ENCODE assay signal across 14 cellular contexts in genomic region chr3:186464424-186465093, GRCh38.
DNase-seq lines count a peak whose midpoint lies in the region; TF ChIP-seq lines count a peak whose summit lies in the region.
"Had no signal": no experiment of that assay in that cellular context is flagged by ENCODE, and none has a peak within 500 bp of the region (broad histone marks: within the 10 kb centered on the region; RNA-seq: fewer than 3 reads in every experiment).

No MANE protein-coding gene starts in this region.

- H3K79me1 ChIP-seq in mesendoderm (ENCODE audit: low read length), result no peaks in the 10 kb centered on the region

- peaks cover 7% of the 10 kb centered on the region; the same call in 1 of the 2 replicates for H3K4me1 Mint-ChIP-seq in HFFc6 (ENCODE audit: low read depth)
- H3K4me1 Mint-ChIP-seq: mesothelial cell of epicardium had no signal

- TF ChIP-seq CTCF in GM12865 (IDR thresholded peaks at IDR 0.05; ENCODE audit: insufficient read depth, low read depth, low read length, missing control alignments) (peak; percentile 32), HFFc6 (IDR thresholded peaks at IDR 0.05) (peak; percentile 22; the same call in 1 of the 2 replicates), prostate gland (IDR thresholded peaks at IDR 0.05) (no peak)

- no peak overlapping the region for H2BK5ac ChIP-seq in mesendoderm (ENCODE audit: low read length)

- H3K36me3 ChIP-seq in mesendoderm (ENCODE audit: control insufficient read depth, insufficient read depth, low read length) (no peaks in the 10 kb centered on the region), prostate gland (no peaks in the 10 kb centered on the region)
- H3K36me3 ChIP-seq: thoracic aorta had no signal

- H3K4me2 ChIP-seq in mesendoderm (ENCODE audit: low read length), result no peak overlapping the region

- no peak overlapping the region for H3K23ac ChIP-seq in mesendoderm (ENCODE audit: low read length)

- H2BK15ac ChIP-seq in mesendoderm (replicated peaks; ENCODE audit: low read depth), result no peak overlapping the region

- H3K27me3 ChIP-seq in mesendoderm (ENCODE audit: insufficient read depth, low read length, poor library complexity) (no peaks in the 10 kb centered on the region), prostate gland (replicated peaks; ENCODE audit: insufficient read depth) (no peaks in the 10 kb centered on the region)

- H3K27me3 Mint-ChIP-seq in HFFc6 (ENCODE audit: insufficient read depth), result peaks cover 25% of the 10 kb centered on the region

- H3K79me2 ChIP-seq in mesendoderm (ENCODE audit: control insufficient read depth, insufficient read depth, low read length), result no peaks in the 10 kb centered on the region

- no peak overlapping the region for H3K18ac ChIP-seq in mesendoderm (ENCODE audit: low read length)

- WGBS in mesendoderm (ENCODE audit: extremely low coverage, insufficient coverage, low lambda C conversion rate), result no CpG with 5 or more reads among the region's 3 CpGs
- 98% methylated on average over 3 of the region's 3 CpGs for WGBS in prostate gland

- H3K4ac ChIP-seq in mesendoderm (ENCODE audit: low read depth, low read length), result no peak overlapping the region

- H3K56ac ChIP-seq in mesendoderm (ENCODE audit: low read length), result no peak overlapping the region

- H4K5ac ChIP-seq in mesendoderm (ENCODE audit: low read length), result no peak overlapping the region

- no peaks in the 10 kb centered on the region for H3K36me3 Mint-ChIP-seq in HFFc6 (ENCODE audit: low read depth)
- H3K36me3 Mint-ChIP-seq: immature natural killer cell, mesothelial cell of epicardium had no signal

- DNase-seq in GM12865 (ENCODE audit: low read depth) (peak; percentile 49), HFFc6 (no peak), UCSD-AML1 (lab: John Stamatoyannopoulos, UW; ENCODE audit: unreplicated experiment) (peak; percentile 15), mesendoderm (peak; percentile 69), middle frontal gyrus (ENCODE audit: extremely low spot score, low spot score) (no peak), inferior parietal cortex (ENCODE audit: extremely low spot score) (no peak), prostate gland (ENCODE audit: low spot score) (no peak)
- DNase-seq: immature natural killer cell, NCI-H1436 treated with DMSO at 0.1 percent for 48 hours, NCI-H526, SIG-M5 had no signal

- no peak overlapping the region for H2BK120ac ChIP-seq in mesendoderm (ENCODE audit: low read depth, low read length)

- no peak overlapping the region for H3K9ac ChIP-seq in mesendoderm (ENCODE audit: low read length)

- H3K4me1 ChIP-seq in mesendoderm (ENCODE audit: control insufficient read depth, low read depth, low read length) (peaks cover 5% of the 10 kb centered on the region), prostate gland (replicated peaks) (no peaks in the 10 kb centered on the region)

- no peak overlapping the region for H2AK5ac ChIP-seq in mesendoderm (ENCODE audit: low read length)

- no peaks in the 10 kb centered on the region for H3K9me3 ChIP-seq in prostate gland
- H3K9me3 ChIP-seq: thoracic aorta had no signal

- H3K4me3 ChIP-seq in GM12865 (ENCODE audit: low read depth, low read length) (no peak overlapping the region), mesendoderm (ENCODE audit: low read length) (no peak overlapping the region), prostate gland (no peak overlapping the region)
- H3K4me3 ChIP-seq: thoracic aorta had no signal

- no peak overlapping the region for H3K4me3 Mint-ChIP-seq in HFFc6
- H3K4me3 Mint-ChIP-seq: immature natural killer cell, mesothelial cell of epicardium had no signal

- H3K9me3 Mint-ChIP-seq in HFFc6, result no peaks in the 10 kb centered on the region
- H3K9me3 Mint-ChIP-seq: immature natural killer cell, mesothelial cell of epicardium had no signal

- H3K27ac Mint-ChIP-seq in HFFc6, result no peak overlapping the region
- H3K27ac Mint-ChIP-seq: immature natural killer cell, mesothelial cell of epicardium had no signal

- H4K8ac ChIP-seq in mesendoderm (ENCODE audit: low read depth, low read length), result no peak overlapping the region

- H3K27ac ChIP-seq in mesendoderm (ENCODE audit: low read depth, low read length) (no peak overlapping the region), prostate gland (no peak overlapping the region)
- H3K27ac ChIP-seq: thoracic aorta, VCaP had no signal

- TF ChIP-seq POLR2A in prostate gland (IDR thresholded peaks at IDR 0.05), result no peak

- intact Hi-C loops in prostate gland (cut with DNase I), result no loop called here

Comparison
In these comparisons a context has a peak if more than half of its experiments do, and no peak if none do; other contexts are left out.
1. DNase-seq: peak in GM12865 (single experiment), UCSD-AML1 (single experiment) and mesendoderm (single experiment); none in HFFc6 (single experiment), middle frontal gyrus (single experiment), inferior parietal cortex (single experiment) and prostate gland (single experiment).
2. CTCF ChIP-seq: peak in GM12865 (single experiment) and HFFc6 (single experiment); none in prostate gland (0 of 4).